ENCODE assay signal across 9 cellular contexts in genomic region chr5:68070641-68071191, GRCh38.
DNase-seq lines count a peak whose midpoint lies in the region; ATAC-seq and TF ChIP-seq lines count a peak whose summit lies in the region.
"Had no signal": no experiment of that assay in that cellular context is flagged by ENCODE, and none has a peak within 500 bp of the region (broad histone marks: within the 10 kb centered on the region; RNA-seq: fewer than 3 reads in every experiment).

No MANE protein-coding gene starts in this region.

- CTCF ChIA-PET in A673 (lab: Charles Lee) = no interaction called here

- peaks cover 4% of the 10 kb centered on the region for H3K9me3 Mint-ChIP-seq in activated naive CD8-positive, alpha-beta T cell treated with anti-CD3 and anti-CD28 coated beads for 36 hours
- H3K9me3 Mint-ChIP-seq in T-helper 2 cell treated with Interferon-gamma antibody and Interleukin-4, amounts not matched to agents 5 μg/mL and 100 μg/mL, for 36 hours = peaks cover 4% of the 10 kb centered on the region

- H3K4me3 Mint-ChIP-seq in activated naive CD8-positive, alpha-beta T cell treated with anti-CD3 and anti-CD28 coated beads for 36 hours = no peak overlapping the region
- H3K4me3 Mint-ChIP-seq in T-helper 2 cell treated with Interferon-gamma antibody and Interleukin-4, amounts not matched to agents 5 μg/mL and 100 μg/mL, for 36 hours = no peak overlapping the region

- H3K27me3 ChIP-seq in A673 (replicated peaks; ENCODE audit: insufficient read depth, low read depth, low read length, poor library complexity) = no peaks in the 10 kb centered on the region

- H3K4me1 ChIP-seq in A673 (ENCODE audit: insufficient read depth, low read length, poor library complexity, severe bottlenecking) = no peaks in the 10 kb centered on the region

- H3K9me3 ChIP-seq in A673 (ENCODE audit: low read depth, low read length, poor library complexity, severe bottlenecking) = no peaks in the 10 kb centered on the region

- no TSS peak for BruUV-seq in A673 (replicated peaks; lab: Mats Ljungman, UMichigan)

- ATAC-seq in GM19324 (IDR thresholded peaks at IDR 0.05; ENCODE audit: low FRiP score, unreplicated experiment) (peak; percentile 81), HG02943 (IDR thresholded peaks at IDR 0.05; ENCODE audit: low read depth, unreplicated experiment) (peak; percentile 67)
- ATAC-seq: left lobe of liver had no signal

- H3K4me1 Mint-ChIP-seq in activated naive CD8-positive, alpha-beta T cell treated with anti-CD3 and anti-CD28 coated beads for 36 hours = peaks cover 5% of the 10 kb centered on the region
- no peaks in the 10 kb centered on the region for H3K4me1 Mint-ChIP-seq in T-helper 2 cell treated with Interferon-gamma antibody and Interleukin-4, amounts not matched to agents 5 μg/mL and 100 μg/mL, for 36 hours (ENCODE audit: low read depth)

- intact Hi-C loops in A673 (cut with micrococcal nuclease; ENCODE audit: unreplicated experiment) = no loop called here

- H3K27ac Mint-ChIP-seq in activated naive CD8-positive, alpha-beta T cell treated with anti-CD3 and anti-CD28 coated beads for 36 hours = no peak overlapping the region
- H3K27ac Mint-ChIP-seq in T-helper 2 cell treated with Interferon-gamma antibody and Interleukin-4, amounts not matched to agents 5 μg/mL and 100 μg/mL, for 36 hours = no peak overlapping the region

- H3K36me3 Mint-ChIP-seq in activated naive CD8-positive, alpha-beta T cell treated with anti-CD3 and anti-CD28 coated beads for 36 hours = no peaks in the 10 kb centered on the region
- no peaks in the 10 kb centered on the region for H3K36me3 Mint-ChIP-seq in T-helper 2 cell treated with Interferon-gamma antibody and Interleukin-4, amounts not matched to agents 5 μg/mL and 100 μg/mL, for 36 hours (ENCODE audit: low read depth)

- DNase-seq in GM13976 (ENCODE audit: low spot score) = peak; percentile 58
- peak; percentile 6 for DNase-seq in activated naive CD8-positive, alpha-beta T cell treated with anti-CD3 and anti-CD28 coated beads for 36 hours
- DNase-seq in H4 (ENCODE audit: low spot score) = no peak
- no peak for DNase-seq in T-helper 2 cell treated with Interferon-gamma antibody and Interleukin-4, amounts not matched to agents 5 μg/mL and 100 μg/mL, for 36 hours (ENCODE audit: low spot score)
- DNase-seq in NCI-H774 (lab: John Stamatoyannopoulos, UW) = no peak
- no peak for DNase-seq in A673 (ENCODE audit: low spot score)

- no peak for TF ChIP-seq CTCF in GM13976 (IDR thresholded peaks at IDR 0.05; ENCODE audit: borderline replicate concordance, control extremely low read depth, extremely low read depth, insufficient read depth, missing control alignments)
- TF ChIP-seq CTCF in A673 (conservative IDR thresholded peaks at IDR 0.05; ENCODE audit: low read depth, low read length) = no peak

- no peak overlapping the region for H3K4me3 ChIP-seq in A673 (ENCODE audit: low read depth, low read length, poor library complexity, severe bottlenecking)

- POLR2A ChIA-PET in A673 (lab: Charles Lee; ENCODE audit: low non-redundant PET) = interaction anchor here (0.6 kb wide), 1 partner anchor 159 kb away, joined by 7 read pairs; no protein-coding TSS in a partner anchor

- H3K36me3 ChIP-seq in A673 (ENCODE audit: insufficient read depth, low read length, poor library complexity, severe bottlenecking) = no peaks in the 10 kb centered on the region

- in situ Hi-C loops in GM13976 (cut with MboI; ENCODE audit: low sequenced_read_pairs, unreplicated experiment) = no loop called here

- no peak overlapping the region for H3K27ac ChIP-seq in A673 (ENCODE audit: low read depth, low read length, poor library complexity, severe bottlenecking)

- no peaks in the 10 kb centered on the region for H3K27me3 Mint-ChIP-seq in activated naive CD8-positive, alpha-beta T cell treated with anti-CD3 and anti-CD28 coated beads for 36 hours
- no peaks in the 10 kb centered on the region for H3K27me3 Mint-ChIP-seq in T-helper 2 cell treated with Interferon-gamma antibody and Interleukin-4, amounts not matched to agents 5 μg/mL and 100 μg/mL, for 36 hours (ENCODE audit: low read depth)

Comparison
In these comparisons a context has a peak if more than half of its experiments do, and no peak if none do; other contexts are left out.
1. DNase-seq: peak in GM13976 (single experiment) and activated naive CD8-positive, alpha-beta T cell treated with anti-CD3 and anti-CD28 coated beads for 36 hours (single experiment); none in H4 (single experiment), T-helper 2 cell treated with Interferon-gamma antibody and Interleukin-4, amounts not matched to agents 5 μg/mL and 100 μg/mL, for 36 hours (single experiment), NCI-H774 (single experiment) and A673 (single experiment).